31 cellular contexts compared by ENCODE assay signal in the genomic region with DNA sequence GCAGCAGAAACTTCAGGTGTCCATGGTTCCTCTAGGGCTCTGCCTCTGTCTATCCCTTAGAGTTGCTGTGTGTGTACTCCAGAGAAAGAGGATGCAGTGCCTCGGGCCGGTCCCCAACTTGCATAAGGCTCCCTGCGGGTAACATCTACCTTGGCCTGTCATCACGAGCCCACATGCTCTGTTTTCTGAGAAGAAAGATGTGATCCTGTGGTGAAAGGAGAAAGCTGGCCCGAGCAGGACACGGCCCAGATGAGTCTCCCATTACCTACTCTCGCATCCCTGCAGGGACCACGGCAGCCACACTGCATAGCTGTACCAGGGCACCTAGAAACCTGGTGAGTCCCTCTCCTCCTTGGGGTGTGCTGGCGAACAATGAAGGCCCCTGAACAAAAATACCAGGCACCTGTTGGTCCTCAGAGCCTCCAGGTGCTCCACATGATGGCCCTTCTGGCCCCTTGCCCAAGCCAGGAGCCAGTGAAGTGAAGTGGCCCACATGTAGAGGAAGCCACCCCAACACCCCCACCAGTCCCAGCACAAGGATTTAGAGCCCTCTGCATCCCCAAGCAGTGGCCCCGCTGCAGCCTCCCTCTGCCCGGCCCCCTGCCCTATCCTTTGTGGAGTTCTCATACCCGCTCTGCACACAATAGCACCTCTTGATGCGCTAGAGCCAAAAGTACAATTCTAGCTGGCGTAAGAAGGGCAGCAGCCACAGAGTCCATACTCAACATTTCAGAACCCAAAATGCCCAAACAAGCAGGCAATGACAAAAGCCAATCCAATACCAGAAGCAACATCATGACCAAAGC.
DNase-seq lines count a peak whose midpoint lies in the region; ATAC-seq and TF ChIP-seq lines count a peak whose summit lies in the region.
"Had no signal": no experiment of that assay in that cellular context is flagged by ENCODE, and none has a peak within 500 bp of the region (broad histone marks: within the 10 kb centered on the region; RNA-seq: fewer than 3 reads in every experiment).

No MANE protein-coding gene starts in this region.

- peak overlapping the region; percentile 84 for H2AK9ac ChIP-seq in IMR-90 (replicated peaks; ENCODE audit: low read depth, low read length, poor library complexity)

- no peak overlapping the region for H3K4me2 ChIP-seq in IMR-90 (ENCODE audit: low read depth, low read length)

- no peak overlapping the region for H3K56ac ChIP-seq in IMR-90 (ENCODE audit: extremely low read depth, insufficient read depth, low read length)

- 0 out of 3 replicates have a peak overlapping the region, but pooled peaks have one; percentile 47 for H2BK15ac ChIP-seq in IMR-90 (ENCODE audit: low read depth, low read length)

- H2BK5ac ChIP-seq in IMR-90 (ENCODE audit: low read depth, low read length, poor library complexity, severe bottlenecking): peak overlapping the region; percentile 3

- H3K4me1 ChIP-seq in IMR-90 (ENCODE audit: control insufficient read depth, insufficient read depth, low read length): peaks cover 23% of the 10 kb centered on the region
- no peaks in the 10 kb centered on the region for H3K4me1 ChIP-seq in CD8-positive, alpha-beta memory T cell (ENCODE audit: insufficient read depth, low read length)
- H3K4me1 ChIP-seq: breast epithelium, Peyer's patch, right lobe of liver had no signal

- WGBS in IMR-90 (ENCODE audit: extremely low coverage in 2 of 2, insufficient read length in 1 of 2), 2 experiments: 100% methylated on average over 2 of the region's 14 CpGs; no CpG with 5 or more reads in 1 of the 2 experiments

- H3K14ac ChIP-seq in IMR-90 (replicated peaks; ENCODE audit: low read depth, low read length): peak overlapping the region; percentile 36; the same call in 1 of the 2 replicates

- H3K4me3 ChIP-seq in IMR-90 (ENCODE audit: insufficient read depth, low read depth, low read length) (no peak overlapping the region), coronary artery (no peak overlapping the region)
- H3K4me3 ChIP-seq in CD8-positive, alpha-beta memory T cell (ENCODE audit: low read length): no peak overlapping the region
- H3K4me3 ChIP-seq: breast epithelium, left lung, Peyer's patch, right lobe of liver, spleen, tibial artery had no signal

- DNase-seq in activated CD8-positive, alpha-beta T cell treated with anti-CD3 and anti-CD28 coated beads, Interleukin-2, amount 10 ng/mL, durations not matched to agents 7 days and 5 days: peak; percentile 5
- no peak for DNase-seq in activated CD8-positive, alpha-beta T cell treated with anti-CD3 and anti-CD28 coated beads for 36 hours
- DNase-seq in IMR-90: no peak
- DNase-seq in coronary artery (ENCODE audit: low spot score): peak; percentile 35
- DNase-seq in stimulated activated CD8-positive, alpha-beta memory T cell treated with anti-CD3 and anti-CD28 coated beads, Interleukin-4, amount 100 ng/mL, for 48 hours: peak; percentile 8
- DNase-seq in stimulated activated naive CD8-positive, alpha-beta T cell treated with anti-CD3 and anti-CD28 coated beads, Interleukin-15, amount 100 ng/mL, for 72 hours: no peak
- DNase-seq in posterior vena cava (ENCODE audit: low spot score): no peak
- DNase-seq in CD8-positive, alpha-beta memory T cell: no peak
- DNase-seq: activated CD4-positive, alpha-beta T cell treated with anti-CD3 and anti-CD28 coated beads, Interleukin-2, amount 10 ng/mL, durations not matched to agents 7 days and 5 days; CD4-positive, alpha-beta memory T cell; DMS 273 treated with DMSO at 0.1 percent for 48 hours; effector CD8-positive, alpha-beta T cell; glutamatergic neuron; left lung; mesendoderm; NCI-H1417; NCI-H2029 treated with DMSO at 0.1 percent for 48 hours; NCI-H2227 treated with DMSO at 0.1 percent for 48 hours; NCI-H748 treated with DMSO at 0.1 percent for 48 hours; spleen; stimulated activated CD4-positive, alpha-beta T cell treated with anti-CD3 and anti-CD28 coated beads, Interleukin-2, amount 100 ng/mL, for 24 hours; T1000 had no signal

- H3K79me1 ChIP-seq in IMR-90 (ENCODE audit: low read depth in 1 of 2, low read length in 2 of 2): peaks cover 47 to 91% of the 10 kb centered on the region in 2 experiments

- peaks cover 38% of the 10 kb centered on the region for H4K20me1 ChIP-seq in IMR-90 (ENCODE audit: insufficient read depth, low read length)

- H2AFZ ChIP-seq in IMR-90 (replicated peaks; ENCODE audit: low read length, poor library complexity): no peak overlapping the region

- in situ Hi-C loops in IMR-90 (cut with MboI; ENCODE audit: low sequenced_read_pairs): no loop called here

- H3K36me3 ChIP-seq in IMR-90 (ENCODE audit: control insufficient read depth, insufficient read depth, low read length): no peaks in the 10 kb centered on the region
- H3K36me3 ChIP-seq in CD8-positive, alpha-beta memory T cell (ENCODE audit: insufficient read depth, low read length): no peaks in the 10 kb centered on the region
- H3K36me3 ChIP-seq: breast epithelium, left lung, Peyer's patch, right lobe of liver, spleen, tibial artery had no signal

- peaks cover 14% of the 10 kb centered on the region for H3K4me1 Mint-ChIP-seq in activated CD8-positive, alpha-beta T cell treated with anti-CD3 and anti-CD28 coated beads, Interleukin-2, amount 10 ng/mL, durations not matched to agents 7 days and 5 days (ENCODE audit: low read depth)
- peaks cover 5% of the 10 kb centered on the region for H3K4me1 Mint-ChIP-seq in activated CD8-positive, alpha-beta T cell treated with anti-CD3 and anti-CD28 coated beads for 36 hours (ENCODE audit: low read depth)
- H3K4me1 Mint-ChIP-seq in stimulated activated naive CD8-positive, alpha-beta T cell treated with anti-CD3 and anti-CD28 coated beads, Interleukin-15, amount 100 ng/mL, for 72 hours: peaks cover 18% of the 10 kb centered on the region
- H3K4me1 Mint-ChIP-seq in CD8-positive, alpha-beta memory T cell: peaks cover 13 to 20% (median 16%) of the 10 kb centered on the region in 3 donors

- H3K9me3 Mint-ChIP-seq in activated CD8-positive, alpha-beta T cell treated with anti-CD3 and anti-CD28 coated beads, Interleukin-2, amount 10 ng/mL, durations not matched to agents 7 days and 5 days (ENCODE audit: insufficient read depth): no peaks in the 10 kb centered on the region
- H3K9me3 Mint-ChIP-seq in activated CD8-positive, alpha-beta T cell treated with anti-CD3 and anti-CD28 coated beads for 36 hours: no peaks in the 10 kb centered on the region
- no peaks in the 10 kb centered on the region for H3K9me3 Mint-ChIP-seq in stimulated activated naive CD8-positive, alpha-beta T cell treated with anti-CD3 and anti-CD28 coated beads, Interleukin-15, amount 100 ng/mL, for 72 hours
- H3K9me3 Mint-ChIP-seq in CD8-positive, alpha-beta memory T cell: no peaks in the 10 kb centered on the region
- H3K9me3 Mint-ChIP-seq: activated CD4-positive, alpha-beta T cell treated with anti-CD3 and anti-CD28 coated beads, Interleukin-2, amount 10 ng/mL, durations not matched to agents 7 days and 5 days; activated T-helper 17 cell treated with anti-CD3 and anti-CD28 coated beads, Interleukin-2, amount 50 U/mL, for 72 hours; CD4-positive, alpha-beta memory T cell; stimulated activated naive CD8-positive, alpha-beta T cell treated with anti-CD3 and anti-CD28 coated beads, Interleukin-15, Interleukin-2, amounts not matched to agents 100 ng/mL and 50 ng/mL, for 24 hours had no signal

- peak overlapping the region; percentile 34 for H2BK20ac ChIP-seq in IMR-90 (ENCODE audit: low read depth, low read length)

- peaks cover 46% of the 10 kb centered on the region for H3K9me1 ChIP-seq in IMR-90 (ENCODE audit: insufficient read depth, low read length)

- intact Hi-C loops in activated CD8-positive, alpha-beta T cell treated with anti-CD3 and anti-CD28 coated beads for 36 hours (cut with micrococcal nuclease): no loop called here
- intact Hi-C loops in IMR-90 (cut with micrococcal nuclease) (no loop called here), posterior vena cava (cut with DNase I) (no loop called here)

- H3K4me3 Mint-ChIP-seq in activated CD8-positive, alpha-beta T cell treated with anti-CD3 and anti-CD28 coated beads, Interleukin-2, amount 10 ng/mL, durations not matched to agents 7 days and 5 days: no peak overlapping the region
- H3K4me3 Mint-ChIP-seq in activated CD8-positive, alpha-beta T cell treated with anti-CD3 and anti-CD28 coated beads for 36 hours: no peak overlapping the region
- no peak overlapping the region for H3K4me3 Mint-ChIP-seq in stimulated activated naive CD8-positive, alpha-beta T cell treated with anti-CD3 and anti-CD28 coated beads, Interleukin-15, amount 100 ng/mL, for 72 hours
- H3K4me3 Mint-ChIP-seq in CD8-positive, alpha-beta memory T cell: no peak overlapping the region
- H3K4me3 Mint-ChIP-seq: activated CD4-positive, alpha-beta T cell treated with anti-CD3 and anti-CD28 coated beads, Interleukin-2, amount 10 ng/mL, durations not matched to agents 7 days and 5 days; activated naive CD8-positive, alpha-beta T cell; activated T-helper 17 cell treated with anti-CD3 and anti-CD28 coated beads, Interleukin-2, amount 50 U/mL, for 72 hours; B cell; CD4-positive, alpha-beta memory T cell; stimulated activated naive CD8-positive, alpha-beta T cell treated with anti-CD3 and anti-CD28 coated beads, Interleukin-15, Interleukin-2, amounts not matched to agents 100 ng/mL and 50 ng/mL, for 24 hours had no signal

- H3K27me3 Mint-ChIP-seq in activated CD8-positive, alpha-beta T cell treated with anti-CD3 and anti-CD28 coated beads, Interleukin-2, amount 10 ng/mL, durations not matched to agents 7 days and 5 days (ENCODE audit: low read depth): peaks cover 3% of the 10 kb centered on the region
- peaks cover 3% of the 10 kb centered on the region for H3K27me3 Mint-ChIP-seq in activated CD8-positive, alpha-beta T cell treated with anti-CD3 and anti-CD28 coated beads for 36 hours
- H3K27me3 Mint-ChIP-seq in stimulated activated naive CD8-positive, alpha-beta T cell treated with anti-CD3 and anti-CD28 coated beads, Interleukin-15, amount 100 ng/mL, for 72 hours: peaks cover 36% of the 10 kb centered on the region
- peaks cover 8 to 37% of the 10 kb centered on the region in 2 donors for H3K27me3 Mint-ChIP-seq in CD8-positive, alpha-beta memory T cell
- H3K27me3 Mint-ChIP-seq: activated CD4-positive, alpha-beta T cell treated with anti-CD3 and anti-CD28 coated beads, Interleukin-2, amount 10 ng/mL, durations not matched to agents 7 days and 5 days had no signal

- no TSS peak for BruUV-seq in IMR-90 (replicated peaks; lab: Mats Ljungman, UMichigan)

- peak overlapping the region; percentile 62 for H3K4ac ChIP-seq in IMR-90 (ENCODE audit: low read depth, low read length)

- H3K9me3 ChIP-seq in IMR-90 (ENCODE audit: control insufficient read depth, insufficient read depth, low read length): no peaks in the 10 kb centered on the region
- no peaks in the 10 kb centered on the region for H3K9me3 ChIP-seq in CD8-positive, alpha-beta memory T cell (ENCODE audit: low read length)
- H3K9me3 ChIP-seq: breast epithelium, left lung, Peyer's patch, right lobe of liver, spleen, tibial artery had no signal

- H4K5ac ChIP-seq in IMR-90 (ENCODE audit: low read depth, low read length): peak overlapping the region; percentile 68

- peak overlapping the region; percentile 50 for H2BK120ac ChIP-seq in IMR-90 (ENCODE audit: low read depth, low read length)

- POLR2A ChIA-PET in activated CD8-positive, alpha-beta T cell treated with anti-CD3 and anti-CD28 coated beads, Interleukin-2, amount 10 ng/mL, durations not matched to agents 7 days and 5 days (lab: Charles Lee): no interaction called here
- POLR2A ChIA-PET in activated CD8-positive, alpha-beta T cell treated with anti-CD3 and anti-CD28 coated beads for 36 hours (lab: Charles Lee): no interaction called here
- POLR2A ChIA-PET in IMR-90 (lab: Charles Lee; ENCODE audit: unreplicated experiment): no interaction called here
- POLR2A ChIA-PET in CD8-positive, alpha-beta memory T cell (lab: Charles Lee): no interaction called here

- no peak for ATAC-seq in activated CD8-positive, alpha-beta T cell treated with anti-CD3 and anti-CD28 coated beads, Interleukin-2, amount 10 ng/mL, durations not matched to agents 7 days and 5 days
- no peak for ATAC-seq in activated CD8-positive, alpha-beta T cell treated with anti-CD3 and anti-CD28 coated beads for 36 hours
- no peak for ATAC-seq in IMR-90 (ENCODE audit: low read depth)
- ATAC-seq in stimulated activated naive CD8-positive, alpha-beta T cell treated with anti-CD3 and anti-CD28 coated beads, Interleukin-15, amount 100 ng/mL, for 72 hours: no peak
- ATAC-seq: activated T-helper 17 cell treated with anti-CD3 and anti-CD28 coated beads, Interleukin-2, amount 50 U/mL, for 72 hours had no signal

- no peak for TF ChIP-seq POLR2A in IMR-90 (IDR thresholded peaks at IDR 0.05; ENCODE audit: low read depth, low read length)

- no peak overlapping the region; the same call in 1 of the 2 replicates for H3K18ac ChIP-seq in IMR-90 (ENCODE audit: low read depth, low read length)

- CTCF ChIA-PET in activated CD8-positive, alpha-beta T cell treated with anti-CD3 and anti-CD28 coated beads, Interleukin-2, amount 10 ng/mL, durations not matched to agents 7 days and 5 days (lab: Charles Lee): no interaction called here
- CTCF ChIA-PET in activated CD8-positive, alpha-beta T cell treated with anti-CD3 and anti-CD28 coated beads for 36 hours (lab: Charles Lee): no interaction called here
- CTCF ChIA-PET in IMR-90 (lab: Yijun Ruan, JAX): no interaction called here
- CTCF ChIA-PET in CD8-positive, alpha-beta memory T cell (lab: Charles Lee): no interaction called here

- no peak for TF ChIP-seq RAD21 in IMR-90 (IDR thresholded peaks at IDR 0.05; ENCODE audit: low read length)

- no peak overlapping the region for H3K9ac ChIP-seq in IMR-90 (ENCODE audit: low read depth, low read length)

- H4K8ac ChIP-seq in IMR-90 (ENCODE audit: low read depth in 2 of 2, low read length in 2 of 2): peak overlapping the region; percentile 72 to 77; a peak in 3 of 4 replicates

- H3K27ac ChIP-seq in IMR-90 (ENCODE audit: insufficient read depth, low read length) (peak overlapping the region; percentile 44; the same call in 1 of the 2 replicates), coronary artery (no peak overlapping the region)
- H3K27ac ChIP-seq in CD8-positive, alpha-beta memory T cell (ENCODE audit: low read depth, low read length): no peak overlapping the region
- H3K27ac ChIP-seq: breast epithelium, left lung, Peyer's patch, right lobe of liver, spleen, tibial artery had no signal

- H2AK5ac ChIP-seq in IMR-90 (ENCODE audit: low read depth, low read length): peak overlapping the region; percentile 45

- H4K91ac ChIP-seq in IMR-90 (ENCODE audit: insufficient read depth, low read depth, low read length): peak overlapping the region; percentile 86

- dilution Hi-C loops in IMR-90 (cut with HindIII; ENCODE audit: low sequenced_read_pairs, unreplicated experiment): no loop called here

- no peak overlapping the region for H3K23ac ChIP-seq in IMR-90 (ENCODE audit: low read depth, low read length)

- TF ChIP-seq CTCF in activated CD8-positive, alpha-beta T cell treated with anti-CD3 and anti-CD28 coated beads for 36 hours (IDR thresholded peaks at IDR 0.05): no peak
- TF ChIP-seq CTCF in IMR-90 (conservative IDR thresholded peaks at IDR 0.05; ENCODE audit: low read depth, low read length) (no peak), coronary artery (IDR thresholded peaks at IDR 0.05) (no peak)

- H3K27me3 ChIP-seq in IMR-90 (ENCODE audit: control insufficient read depth, insufficient read depth, low read length): no peaks in the 10 kb centered on the region
- no peaks in the 10 kb centered on the region for H3K27me3 ChIP-seq in CD8-positive, alpha-beta memory T cell (ENCODE audit: insufficient read depth, low read length, poor library complexity, severe bottlenecking)
- H3K27me3 ChIP-seq: breast epithelium, left lung, Peyer's patch, right lobe of liver, tibial artery had no signal

- H3K27ac Mint-ChIP-seq in activated CD8-positive, alpha-beta T cell treated with anti-CD3 and anti-CD28 coated beads, Interleukin-2, amount 10 ng/mL, durations not matched to agents 7 days and 5 days: no peak overlapping the region
- H3K27ac Mint-ChIP-seq in activated CD8-positive, alpha-beta T cell treated with anti-CD3 and anti-CD28 coated beads for 36 hours: no peak overlapping the region
- no peak overlapping the region for H3K27ac Mint-ChIP-seq in stimulated activated naive CD8-positive, alpha-beta T cell treated with anti-CD3 and anti-CD28 coated beads, Interleukin-15, amount 100 ng/mL, for 72 hours
- H3K27ac Mint-ChIP-seq in CD8-positive, alpha-beta memory T cell: no peak overlapping the region
- H3K27ac Mint-ChIP-seq: activated CD4-positive, alpha-beta T cell treated with anti-CD3 and anti-CD28 coated beads, Interleukin-2, amount 10 ng/mL, durations not matched to agents 7 days and 5 days; activated naive CD8-positive, alpha-beta T cell; activated T-helper 17 cell treated with anti-CD3 and anti-CD28 coated beads, Interleukin-2, amount 50 U/mL, for 72 hours; B cell; CD4-positive, alpha-beta memory T cell; progenitor cell of endocrine pancreas; stimulated activated naive CD8-positive, alpha-beta T cell treated with anti-CD3 and anti-CD28 coated beads, Interleukin-15, Interleukin-2, amounts not matched to agents 100 ng/mL and 50 ng/mL, for 24 hours had no signal

- H3K36me3 Mint-ChIP-seq in activated CD8-positive, alpha-beta T cell treated with anti-CD3 and anti-CD28 coated beads, Interleukin-2, amount 10 ng/mL, durations not matched to agents 7 days and 5 days (ENCODE audit: low read depth): no peaks in the 10 kb centered on the region
- H3K36me3 Mint-ChIP-seq in activated CD8-positive, alpha-beta T cell treated with anti-CD3 and anti-CD28 coated beads for 36 hours (ENCODE audit: low read depth): no peaks in the 10 kb centered on the region
- H3K36me3 Mint-ChIP-seq in CD8-positive, alpha-beta memory T cell: no peaks in the 10 kb centered on the region
- H3K36me3 Mint-ChIP-seq: activated naive CD8-positive, alpha-beta T cell; CD4-positive, alpha-beta memory T cell had no signal

Comparison
In these comparisons a context has a peak if more than half of its experiments do, and no peak if none do; other contexts are left out.
1. DNase-seq: peak in activated CD8-positive, alpha-beta T cell treated with anti-CD3 and anti-CD28 coated beads, Interleukin-2, amount 10 ng/mL, durations not matched to agents 7 days and 5 days (single experiment), coronary artery (single experiment) and stimulated activated CD8-positive, alpha-beta memory T cell treated with anti-CD3 and anti-CD28 coated beads, Interleukin-4, amount 100 ng/mL, for 48 hours (single experiment); none in activated CD8-positive, alpha-beta T cell treated with anti-CD3 and anti-CD28 coated beads for 36 hours (single experiment), IMR-90 (single experiment), stimulated activated naive CD8-positive, alpha-beta T cell treated with anti-CD3 and anti-CD28 coated beads, Interleukin-15, amount 100 ng/mL, for 72 hours (0 of 2), posterior vena cava (single experiment) and CD8-positive, alpha-beta memory T cell (0 of 5).